ENCODE assay signal across 13 cellular contexts in genomic region chr12:122244565-122245371, GRCh38. TPM values are rescaled to one million over a fixed set of nuclear protein-coding genes. Genes with fewer than 3 reads are reported as not detected.
DNase-seq lines count a peak whose midpoint lies in the region; ATAC-seq and TF ChIP-seq lines count a peak whose summit lies in the region.
"Had no signal": no experiment of that assay in that cellular context is flagged by ENCODE, and none has a peak within 500 bp of the region (broad histone marks: within the 10 kb centered on the region; RNA-seq: fewer than 3 reads in every experiment).

No MANE protein-coding gene starts in this region.

- peak; percentile 79 to 84 (median 83) for ATAC-seq in T-cell (replicated peaks in 1 of 4)
- ATAC-seq in natural killer cell treated with Interleukin-12 subunit alpha and Interleukin-12 subunit beta and Interleukin-15 and Interleukin-18, amount 100 ng/mL, for 72 hours = peak in 1 of 2 donors; percentile 68
- ATAC-seq in GM18520 (IDR thresholded peaks at IDR 0.05; ENCODE audit: unreplicated experiment) = no peak
- ATAC-seq in GM18868 (IDR thresholded peaks at IDR 0.05; ENCODE audit: unreplicated experiment) = no peak
- ATAC-seq: Panc1 had no signal

- DNase-seq in GM10248 (ENCODE audit: extremely low spot score) (peak; percentile 33), T-cell (peak in 15 of 34 experiments; percentile 1 to 38 (median 14)), Calu3 (no peak)
- DNase-seq in natural killer cell treated with Interleukin-12 subunit alpha and Interleukin-12 subunit beta and Interleukin-15 and Interleukin-18, amount 100 ng/mL, for 72 hours (ENCODE audit: low spot score) = no peak
- DNase-seq: activated CD4-positive, alpha-beta T cell treated with anti-CD3 and anti-CD28 coated beads for 48 hours; Kasumi-1; kidney glomerular epithelial cell; NCI-H146; stimulated activated CD4-positive, alpha-beta T cell treated with anti-CD3 and anti-CD28 coated beads, Interleukin-12 subunit alpha, Interleukin-12 subunit beta, amount 100 ng/mL, for 4 hours had no signal

- TF ChIP-seq CTCF in GM10248 (IDR thresholded peaks at IDR 0.05; ENCODE audit: control extremely low read depth, extremely low read depth, low read depth, missing control alignments) (no peak), Calu3 (IDR thresholded peaks at IDR 0.05; ENCODE audit: unreplicated experiment) (no peak)

- H3K27ac Mint-ChIP-seq in T-cell = peak overlapping the region; percentile 91 to 93
- H3K27ac Mint-ChIP-seq in activated naive CD4-positive, alpha-beta T cell treated with anti-CD3 and anti-CD28 coated beads, Interleukin-2, amount 50 U/mL, for 24 hours = peak overlapping the region; percentile 80
- H3K27ac Mint-ChIP-seq in natural killer cell treated with Interleukin-12 subunit alpha and Interleukin-12 subunit beta and Interleukin-15 and Interleukin-18, amount 100 ng/mL, for 72 hours = peak overlapping the region; percentile 30 to 57
- H3K27ac Mint-ChIP-seq in Calu3 (ENCODE audit: unreplicated experiment) = no peak overlapping the region

- peak overlapping the region; percentile 76 to 85 (median 82) for H3K4me3 Mint-ChIP-seq in T-cell
- peak overlapping the region; percentile 61 for H3K4me3 Mint-ChIP-seq in activated naive CD4-positive, alpha-beta T cell treated with anti-CD3 and anti-CD28 coated beads, Interleukin-2, amount 50 U/mL, for 24 hours
- peak overlapping the region; percentile 70 for H3K4me3 Mint-ChIP-seq in natural killer cell treated with Interleukin-12 subunit alpha and Interleukin-12 subunit beta and Interleukin-15 and Interleukin-18, amount 100 ng/mL, for 72 hours
- no peak overlapping the region for H3K4me3 Mint-ChIP-seq in Calu3 (ENCODE audit: low read depth, unreplicated experiment)

- H3K4me1 Mint-ChIP-seq in T-cell = peaks cover 17 to 41% (median 34%) of the 10 kb centered on the region in 3 donors
- H3K4me1 Mint-ChIP-seq in activated naive CD4-positive, alpha-beta T cell treated with anti-CD3 and anti-CD28 coated beads, Interleukin-2, amount 50 U/mL, for 24 hours = peaks cover 28% of the 10 kb centered on the region
- H3K4me1 Mint-ChIP-seq in natural killer cell treated with Interleukin-12 subunit alpha and Interleukin-12 subunit beta and Interleukin-15 and Interleukin-18, amount 100 ng/mL, for 72 hours (ENCODE audit: low read depth in 2 of 2) = peaks cover 5 to 9% of the 10 kb centered on the region in 2 donors
- no peaks in the 10 kb centered on the region for H3K4me1 Mint-ChIP-seq in Calu3 (ENCODE audit: low read depth, unreplicated experiment)

- no peaks in the 10 kb centered on the region for H3K27me3 Mint-ChIP-seq in T-cell
- no peaks in the 10 kb centered on the region for H3K27me3 Mint-ChIP-seq in activated naive CD4-positive, alpha-beta T cell treated with anti-CD3 and anti-CD28 coated beads, Interleukin-2, amount 50 U/mL, for 24 hours
- H3K27me3 Mint-ChIP-seq in natural killer cell treated with Interleukin-12 subunit alpha and Interleukin-12 subunit beta and Interleukin-15 and Interleukin-18, amount 100 ng/mL, for 72 hours = no peaks in the 10 kb centered on the region
- no peaks in the 10 kb centered on the region for H3K27me3 Mint-ChIP-seq in Calu3 (ENCODE audit: unreplicated experiment)

- CTCF ChIA-PET in GM10248 (lab: Yijun Ruan, JAX) = no interaction called here
- CTCF ChIA-PET in T-cell (lab: Charles Lee) = interaction anchor here (0.5 to 2.1 kb wide), 15 partner anchors 9 to 1952 kb away, joined by 3 to 30 read pairs (median 3); partner anchors contain the start of genes DIABLO (in 1 of the 2), RNU4-1 (in 1 of the 2) and VPS33A (in 1 of the 2)
- CTCF ChIA-PET in Calu3 (lab: Charles Lee) = interaction anchor here (0.7 kb wide), 2 partner anchors 8 to 17 kb away, joined by 3 to 4 read pairs; no protein-coding TSS in a partner anchor

- no peaks in the 10 kb centered on the region for H3K9me3 Mint-ChIP-seq in T-cell
- H3K9me3 Mint-ChIP-seq in activated naive CD4-positive, alpha-beta T cell treated with anti-CD3 and anti-CD28 coated beads, Interleukin-2, amount 50 U/mL, for 24 hours = no peaks in the 10 kb centered on the region
- no peaks in the 10 kb centered on the region for H3K9me3 Mint-ChIP-seq in natural killer cell treated with Interleukin-12 subunit alpha and Interleukin-12 subunit beta and Interleukin-15 and Interleukin-18, amount 100 ng/mL, for 72 hours
- no peaks in the 10 kb centered on the region for H3K9me3 Mint-ChIP-seq in Calu3 (ENCODE audit: low read depth, unreplicated experiment)

- H3K36me3 Mint-ChIP-seq in T-cell = peaks cover 40% of the 10 kb centered on the region
- H3K36me3 Mint-ChIP-seq in activated naive CD4-positive, alpha-beta T cell treated with anti-CD3 and anti-CD28 coated beads, Interleukin-2, amount 50 U/mL, for 24 hours = peaks cover 8% of the 10 kb centered on the region
- peaks cover 3% of the 10 kb centered on the region for H3K36me3 Mint-ChIP-seq in natural killer cell treated with Interleukin-12 subunit alpha and Interleukin-12 subunit beta and Interleukin-15 and Interleukin-18, amount 100 ng/mL, for 72 hours
- H3K36me3 Mint-ChIP-seq in Calu3 (ENCODE audit: insufficient read depth, unreplicated experiment) = peaks cover 5% of the 10 kb centered on the region

- intact Hi-C loops in Calu3 (cut with micrococcal nuclease; ENCODE audit: unreplicated experiment) = no loop called here

- no TSS peak for BruUV-seq in Calu3 (replicated peaks; lab: Mats Ljungman, UMichigan)

- POLR2A ChIA-PET in GM10248 (lab: Yijun Ruan, JAX) (interaction anchor here (0.6 kb wide), 1 partner anchor 29 kb away, joined by 7 read pairs; no protein-coding TSS in a partner anchor), T-cell (lab: Charles Lee) (interaction anchor here (0.5 to 1.7 kb wide), 11 partner anchors 11 to 1357 kb away, joined by 3 to 18 read pairs (median 3); partner anchors contain the start of gene DIABLO (in 1 of the 2))

RNA-seq across cellular contexts. Expression of gene DIABLO, which starts 18.9 kb away (rescaled TPM):
- total RNA-seq in T-cell (10 to 100 TPM; 39.8 to 85.1 (median 41.3) TPM), Calu3 (2022) (68.7 and 71.9 TPM in 2 replicates)
- total RNA-seq in natural killer cell treated with Interleukin-12 subunit alpha and Interleukin-12 subunit beta and Interleukin-15 and Interleukin-18, amount 100 ng/mL, for 72 hours = 10 to 100 TPM; 43.0 to 47.3 TPM

RNA-seq across cellular contexts. Expression of gene VPS33A, which starts 21.5 kb away (rescaled TPM):
- total RNA-seq in T-cell (10 to 100 TPM; 22.7 to 35.0 (median 29.5) TPM), Calu3 (2022) (18.9 and 22.9 TPM in 2 replicates)
- total RNA-seq in natural killer cell treated with Interleukin-12 subunit alpha and Interleukin-12 subunit beta and Interleukin-15 and Interleukin-18, amount 100 ng/mL, for 72 hours = 10 to 100 TPM; 31.8 to 34.4 TPM

RNA-seq across cellular contexts. Expression of gene B3GNT4, which starts 41.3 kb away (rescaled TPM):
- 1 to 10 TPM in 2 of 5 donors, under 1 TPM in 2, not detected in 1; 0.35 to 1.4 (median 0.88) TPM for total RNA-seq in T-cell
- under 1 TPM in 1 of 2 donors, not detected in 1; 0.90 TPM for total RNA-seq in natural killer cell treated with Interleukin-12 subunit alpha and Interleukin-12 subunit beta and Interleukin-15 and Interleukin-18, amount 100 ng/mL, for 72 hours
- total RNA-seq in Calu3 (2022) = 0.47 and 1.1 TPM in 2 replicates

Comparison
In these comparisons a context has a peak if more than half of its experiments do, and no peak if none do; other contexts are left out.
1. ATAC-seq: peak in T-cell (4 of 4); none in GM18520 (single experiment) and GM18868 (single experiment).